Comparison of ENCODE assay signal across 15 cellular contexts in genomic region chr9:128627906-128628305, GRCh38. TPM values are rescaled to one million over a fixed set of nuclear protein-coding genes. Genes with fewer than 3 reads are reported as not detected.
DNase-seq lines count a peak whose midpoint lies in the region; ATAC-seq and TF ChIP-seq lines count a peak whose summit lies in the region.
"Had no signal": no experiment of that assay in that cellular context is flagged by ENCODE, and none has a peak within 500 bp of the region (broad histone marks: within the 10 kb centered on the region; RNA-seq: fewer than 3 reads in every experiment).

No MANE protein-coding gene starts in this region.

- H3K9ac ChIP-seq in SK-N-SH (no peak overlapping the region), neuronal stem cell (ENCODE audit: low read depth, low read length, poor library complexity) (peak overlapping the region; percentile 22)

- CTCF ChIA-PET in SK-N-SH (lab: Yijun Ruan, JAX): no interaction called here

- H3K4ac ChIP-seq in neuronal stem cell (ENCODE audit: low read length): no peak overlapping the region

- no peak overlapping the region for H2BK15ac ChIP-seq in neuronal stem cell (ENCODE audit: low read length)

- no peak overlapping the region for H2BK120ac ChIP-seq in neuronal stem cell (ENCODE audit: low read depth, low read length)

- H3K79me2 ChIP-seq in SK-N-SH (ENCODE audit: insufficient read depth): no peaks in the 10 kb centered on the region
- no peaks in the 10 kb centered on the region for H3K79me2 ChIP-seq in hepatocyte

- no peak overlapping the region for H2BK12ac ChIP-seq in neuronal stem cell (ENCODE audit: low read length)

- H3K4me3 ChIP-seq in SK-N-SH (ENCODE audit: low read depth in 2 of 2, low read length in 1 of 2): no peak overlapping the region
- no peak overlapping the region for H3K4me3 ChIP-seq in esophagus squamous epithelium
- no peak overlapping the region for H3K4me3 ChIP-seq in neuronal stem cell (ENCODE audit: low read length in 2 of 2)
- H3K4me3 ChIP-seq in aorta (ENCODE audit: low read length in 2 of 2): no peak overlapping the region
- H3K4me3 ChIP-seq in hepatocyte: no peak overlapping the region
- H3K4me3 ChIP-seq: ovary, testis had no signal

- H3K4me2 ChIP-seq in SK-N-SH: no peak overlapping the region
- H3K4me2 ChIP-seq in neuronal stem cell (ENCODE audit: insufficient read depth, low read length, poor library complexity, severe bottlenecking): no peak overlapping the region
- H3K4me2 ChIP-seq in hepatocyte: no peak overlapping the region

- POLR2A ChIA-PET in SK-N-SH (lab: Yijun Ruan, JAX): no interaction called here

- H3K79me1 ChIP-seq in neuronal stem cell (ENCODE audit: low read depth, low read length): peaks cover 5% of the 10 kb centered on the region

- H3F3A ChIP-seq in SK-N-SH (replicated peaks; ENCODE audit: insufficient read depth): peaks cover 26% of the 10 kb centered on the region

- no peak for TF ChIP-seq RAD21 in SK-N-SH (IDR thresholded peaks at IDR 0.05; ENCODE audit: low read length)

- intact Hi-C loops in esophagus squamous epithelium (cut with DNase I): no loop called here
- intact Hi-C loops in aorta (cut with DNase I): no loop called here

- no peak overlapping the region for H2BK5ac ChIP-seq in neuronal stem cell (ENCODE audit: low read length)

- no peaks in the 10 kb centered on the region for H4K20me1 ChIP-seq in SK-N-SH (ENCODE audit: insufficient read depth)
- no peaks in the 10 kb centered on the region for H4K20me1 ChIP-seq in hepatocyte (ENCODE audit: insufficient read depth, poor library complexity, severe bottlenecking)

- DNase-seq in SK-N-SH: peak; percentile 20
- no peak for DNase-seq in esophagus squamous epithelium (lab: John Stamatoyannopoulos, UW)
- no peak for DNase-seq in neuronal stem cell (ENCODE audit: low spot score)
- peak; percentile 35 to 72 for DNase-seq in aorta
- DNase-seq in hepatocyte (ENCODE audit: low spot score): no peak
- DNase-seq in EL: no peak
- DNase-seq: activated CD4-positive, alpha-beta T cell treated with anti-CD3 and anti-CD28 coated beads, Interleukin-2, amount 10 ng/mL, durations not matched to agents 7 days and 5 days; CD4-positive, alpha-beta T cell; effector CD8-positive, alpha-beta T cell; foreskin keratinocyte; NCI-H2081 treated with DMSO at 0.1 percent for 48 hours had no signal

- H2AK5ac ChIP-seq in neuronal stem cell (ENCODE audit: low read depth, low read length): no peak overlapping the region

- no peak overlapping the region for H3K14ac ChIP-seq in neuronal stem cell (ENCODE audit: low read length)

- WGBS in SK-N-SH (ENCODE audit: low lambda C conversion rate): 89% methylated on average over 5 of the region's 13 CpGs
- WGBS in esophagus squamous epithelium, 2 donors: 89% methylated on average over 5 to 7 of the region's 13 CpGs
- no CpG with 5 or more reads among the region's 13 CpGs for WGBS in neuronal stem cell (ENCODE audit: extremely low coverage in 2 of 2, insufficient read length in 2 of 2, insufficient replicate concordance in 1 of 2), 2 donors
- 64 to 69% methylated on average over 13 of the region's 13 CpGs for WGBS in aorta, 2 donors
- WGBS in hepatocyte (ENCODE audit: low lambda C conversion rate, missing lambda C conversion rate): 90% methylated on average over 13 of the region's 13 CpGs

- no peak for TF ChIP-seq EP300 in SK-N-SH (IDR thresholded peaks at IDR 0.05; ENCODE audit: borderline replicate concordance in 1 of 2, low read depth in 1 of 2, low read length in 1 of 2)

- no peak for TF ChIP-seq POLR2A in esophagus squamous epithelium (IDR thresholded peaks at IDR 0.05)

- no peaks in the 10 kb centered on the region for H3K9me3 ChIP-seq in SK-N-SH
- H3K9me3 ChIP-seq in esophagus squamous epithelium: no peaks in the 10 kb centered on the region
- H3K9me3 ChIP-seq in neuronal stem cell (replicated peaks in 1 of 2; ENCODE audit: control insufficient read depth in 2 of 2, insufficient read depth in 1 of 2, low read depth in 1 of 2, low read length in 2 of 2): no peaks in the 10 kb centered on the region
- no peaks in the 10 kb centered on the region for H3K9me3 ChIP-seq in aorta (ENCODE audit: control insufficient read depth, low read length)
- no peaks in the 10 kb centered on the region for H3K9me3 ChIP-seq in hepatocyte (ENCODE audit: low read depth)
- H3K9me3 ChIP-seq: ovary, testis had no signal

- H4K91ac ChIP-seq in neuronal stem cell (ENCODE audit: low read depth, low read length, poor library complexity): no peak overlapping the region

- TF ChIP-seq CTCF in SK-N-SH (IDR thresholded peaks at IDR 0.05) (no peak), esophagus squamous epithelium (IDR thresholded peaks at IDR 0.05) (no peak), hepatocyte (IDR thresholded peaks at IDR 0.05; ENCODE audit: poor library complexity) (no peak)

- no peaks in the 10 kb centered on the region for H3K27me3 ChIP-seq in SK-N-SH (ENCODE audit: insufficient read depth)
- no peaks in the 10 kb centered on the region for H3K27me3 ChIP-seq in esophagus squamous epithelium
- no peaks in the 10 kb centered on the region for H3K27me3 ChIP-seq in neuronal stem cell (ENCODE audit: control insufficient read depth in 3 of 3, insufficient read depth in 3 of 3, low read depth in 1 of 3, low read length in 3 of 3)
- H3K27me3 ChIP-seq in aorta (ENCODE audit: control insufficient read depth in 1 of 2, insufficient read depth in 2 of 2, low read length in 1 of 2): no peaks in the 10 kb centered on the region
- H3K27me3 ChIP-seq in hepatocyte: no peaks in the 10 kb centered on the region
- H3K27me3 ChIP-seq: foreskin keratinocyte, ovary, testis had no signal

- no peak overlapping the region for H2AFZ ChIP-seq in SK-N-SH (ENCODE audit: low read depth)
- no peak overlapping the region for H2AFZ ChIP-seq in neuronal stem cell (ENCODE audit: low read length)
- H2AFZ ChIP-seq in hepatocyte: no peak overlapping the region

- H3K27ac ChIP-seq in SK-N-SH (ENCODE audit: low read depth in 2 of 2, low read length in 1 of 2): no peak overlapping the region; a peak in 1 of 4 replicates
- H3K27ac ChIP-seq in esophagus squamous epithelium: peak overlapping the region; percentile 3 to 53 (median 40)
- H3K27ac ChIP-seq in neuronal stem cell (replicated peaks; ENCODE audit: low read length): no peak overlapping the region
- peak overlapping the region in 1 of 2 donors; percentile 6 for H3K27ac ChIP-seq in aorta (ENCODE audit: low read depth in 1 of 2, low read length in 2 of 2)
- no peak overlapping the region for H3K27ac ChIP-seq in hepatocyte
- H3K27ac ChIP-seq: foreskin keratinocyte, ovary had no signal

- H4K8ac ChIP-seq in neuronal stem cell (ENCODE audit: low read depth, low read length): no peak overlapping the region

- no peak overlapping the region for H3K18ac ChIP-seq in neuronal stem cell (ENCODE audit: low read length)

- no peak overlapping the region for H3K23ac ChIP-seq in neuronal stem cell (ENCODE audit: low read depth, low read length, poor library complexity)

- no peaks in the 10 kb centered on the region; a peak in 1 of 4 replicates for H3K4me1 ChIP-seq in SK-N-SH (ENCODE audit: control insufficient read depth in 1 of 2, insufficient read depth in 2 of 2, low read depth in 1 of 2, low read length in 1 of 2)
- H3K4me1 ChIP-seq in esophagus squamous epithelium: peaks cover 4 to 23% (median 12%) of the 10 kb centered on the region in 3 donors
- peaks cover 0 to 3% of the 10 kb centered on the region in 2 donors for H3K4me1 ChIP-seq in neuronal stem cell (ENCODE audit: control insufficient read depth in 2 of 2, insufficient read depth in 1 of 2, low read depth in 1 of 2, low read length in 2 of 2)
- no peaks in the 10 kb centered on the region for H3K4me1 ChIP-seq in aorta (ENCODE audit: control insufficient read depth in 1 of 2, insufficient read depth in 2 of 2, low read length in 2 of 2)
- H3K4me1 ChIP-seq in hepatocyte (ENCODE audit: insufficient read depth): no peaks in the 10 kb centered on the region
- H3K4me1 ChIP-seq: foreskin keratinocyte had no signal

- H3K36me3 ChIP-seq in SK-N-SH (replicated peaks in 1 of 2; ENCODE audit: control insufficient read depth in 1 of 2, insufficient read depth in 2 of 2, low read length in 1 of 2) (peaks cover 39 to 75% of the 10 kb centered on the region in 2 experiments), esophagus squamous epithelium (peaks cover 53 to 100% (median 71%) of the 10 kb centered on the region in 3 donors), neuronal stem cell (replicated peaks in 1 of 2; ENCODE audit: control insufficient read depth in 2 of 2, insufficient read depth in 2 of 2, low read length in 2 of 2) (peaks cover 59 to 100% of the 10 kb centered on the region in 2 donors), aorta (ENCODE audit: control insufficient read depth in 1 of 2, insufficient read depth in 2 of 2, low read length in 1 of 2) (peaks cover 0 to 22% of the 10 kb centered on the region in 2 donors), hepatocyte (replicated peaks; ENCODE audit: insufficient read depth, low read depth) (no peaks in the 10 kb centered on the region)
- H3K36me3 ChIP-seq: ovary had no signal

- H3K9me2 ChIP-seq in SK-N-SH (no peaks in the 10 kb centered on the region), hepatocyte (replicated peaks; ENCODE audit: insufficient read depth) (no peaks in the 10 kb centered on the region)

- ATAC-seq in SK-N-SH treated with all-trans-retinoic acid at 6 μM for 48 hours: no peak; the same call in 2 of the 3 replicates
- peak; percentile 21 for ATAC-seq in aorta (ENCODE audit: low FRiP score)
- no peak for ATAC-seq in HG03025 (IDR thresholded peaks at IDR 0.05; ENCODE audit: low FRiP score, unreplicated experiment)

TF ChIP-seq in SK-N-SH treated with all-trans-retinoic acid at 6 μM for 48 hours, 23 proteins besides CTCF, POLR2A, EP300 and RAD21 (continues in another document):
- no peak for TF ChIP-seq ZNF565 (CRISPR knock-in tag; conservative IDR thresholded peaks at IDR 0.05; ENCODE audit: low read depth)
- no peak for TF ChIP-seq ZNF70 (CRISPR knock-in tag; IDR thresholded peaks at IDR 0.05)
- TF ChIP-seq ARNTL (CRISPR knock-in tag; IDR thresholded peaks at IDR 0.05; ENCODE audit: borderline replicate concordance, low read depth): no peak
- no peak for TF ChIP-seq ZC3H10 (CRISPR knock-in tag; IDR thresholded peaks at IDR 0.05)
- TF ChIP-seq SNAI2 (CRISPR knock-in tag; IDR thresholded peaks at IDR 0.05): no peak
- TF ChIP-seq CSDC2 (CRISPR knock-in tag; IDR thresholded peaks at IDR 0.05): no peak

RNA-seq across cellular contexts. Expression of gene DYNC2I2, which starts 28.7 kb away (rescaled TPM):
- polyA plus RNA-seq in SK-N-SH (2012; rRNA removed): 57.2 and 73.7 TPM in 2 replicates
- 26.1 and 39.0 TPM in 2 replicates for polyA plus RNA-seq in SK-N-SH (2012; cell fraction: cytosol; rRNA removed)
- polyA plus RNA-seq in SK-N-SH (2012; cell fraction: nucleus; rRNA removed): 102 and 199 TPM in 2 replicates
- total RNA-seq in esophagus squamous epithelium: 10 to 100 TPM; 39.7 to 65.9 (median 54.4) TPM
- 41.3 TPM for polyA plus RNA-seq in neuronal stem cell (2013, experiment 1 of 2)
- polyA plus RNA-seq in neuronal stem cell (2013, experiment 2 of 2): 40.8 TPM
- total RNA-seq in aorta: 10 to 100 TPM in 1 of 2 donors, 1 to 10 TPM in 1; 9.0 to 15.3 TPM
- polyA plus RNA-seq in aorta: 10 to 100 TPM; 20.2 to 55.3 TPM
- 32.4 and 39.9 TPM in 2 replicates for total RNA-seq in hepatocyte
- polyA plus RNA-seq in hepatocyte: 78.7 and 91.8 TPM in 2 replicates

Comparison
In these comparisons a context has a peak if more than half of its experiments do, and no peak if none do; other contexts are left out.
1. DNase-seq: peak in SK-N-SH (single experiment) and aorta (2 of 2); none in esophagus squamous epithelium (single experiment), neuronal stem cell (single experiment), hepatocyte (single experiment) and EL (single experiment).
2. H3K27ac ChIP-seq: peak in esophagus squamous epithelium (4 of 4); none in SK-N-SH (0 of 2), neuronal stem cell (single experiment) and hepatocyte (single experiment).